In the genomic region with DNA sequence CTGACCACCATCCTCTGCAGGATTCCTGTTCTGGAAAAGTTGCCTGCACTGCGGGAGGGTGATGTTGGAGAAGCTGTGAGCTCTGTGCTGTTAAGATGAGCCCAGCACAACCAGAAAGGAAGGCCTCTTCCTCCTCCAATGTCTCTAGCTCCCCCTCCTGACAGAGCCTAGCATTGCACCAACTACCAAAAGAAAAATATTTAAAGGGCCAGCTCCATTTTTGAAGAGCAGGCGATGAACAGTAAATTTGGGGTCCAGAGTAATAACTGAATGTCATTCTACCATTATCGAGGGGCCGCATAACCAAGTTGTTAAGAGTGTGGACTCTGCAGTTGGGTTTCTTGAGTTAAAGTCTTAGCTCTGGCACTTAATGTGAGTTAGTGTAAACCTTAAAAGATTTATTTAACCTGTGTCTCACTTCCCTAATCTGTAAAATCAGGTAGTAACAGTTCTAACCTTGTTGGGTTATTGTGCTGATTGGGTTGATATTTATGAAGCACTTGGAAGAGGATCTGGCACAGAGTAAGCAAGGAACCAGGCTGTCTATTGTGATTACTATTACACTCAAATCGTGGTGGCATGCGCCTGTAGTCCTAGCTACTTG, we compare ENCODE assay signal across 8 cellular contexts. TPM values are rescaled to one million over a fixed set of nuclear protein-coding genes. Genes with fewer than 3 reads are reported as not detected.
DNase-seq lines count a peak whose midpoint lies in the region; ATAC-seq, FAIRE-seq and TF ChIP-seq lines count a peak whose summit lies in the region.

No MANE protein-coding gene starts in this region.

- TF ChIP-seq CTCF in KMS-11 (conservative IDR thresholded peaks at IDR 0.05; ENCODE audit: low read depth, low read length) (peak; percentile 93), RWPE2 (IDR thresholded peaks at IDR 0.05; ENCODE audit: poor library complexity, severe bottlenecking) (peak; percentile 95), ovary (IDR thresholded peaks at IDR 0.05) (peak; percentile 68 to 82 (median 82)), tibial artery (IDR thresholded peaks at IDR 0.05) (peak; percentile 78 to 79)

- 29 to 34% (median 32%) methylated on average over 6 of the region's 6 CpGs for WGBS in ovary, 3 donors

- TF ChIP-seq POLR2A in ovary (IDR thresholded peaks at IDR 0.05), result peak; percentile 8

- intact Hi-C loops in ovary (cut with DNase I), result loop anchor here (2.0 to 10.0 kb wide), 5 partner anchors 61 to 249 kb away; no protein-coding TSS in a partner anchor
- intact Hi-C loops in tibial artery (cut with DNase I; ENCODE audit: low total_unique reads), result loop anchor here (2.0 kb wide), 1 partner anchor 249 kb away; no protein-coding TSS in a partner anchor

- H3K4me2 ChIP-seq in KMS-11, result peak overlapping the region; percentile 23

- no peak for FAIRE-seq in frontal cortex (lab: Jason Lieb, UNC)

- peak overlapping the region; percentile 21; the same call in 1 of the 2 replicates for H2AFZ ChIP-seq in KMS-11 (ENCODE audit: low read depth)

- no peaks in the 10 kb centered on the region for H3K9me3 ChIP-seq in RWPE2 (ENCODE audit: severe bottlenecking)
- H3K9me3 ChIP-seq in ovary, result no peaks in the 10 kb centered on the region
- H3K9me3 ChIP-seq in tibial artery, result no peaks in the 10 kb centered on the region

- H3K27ac ChIP-seq in KMS-11 (no peak overlapping the region), RWPE2 (ENCODE audit: poor library complexity, severe bottlenecking) (no peak overlapping the region), ovary (peak overlapping the region in 1 of 2 donors; percentile 41), tibial artery (no peak overlapping the region)

- H3K36me3 ChIP-seq in KMS-11 (ENCODE audit: insufficient read depth) (no peaks in the 10 kb centered on the region), RWPE2 (ENCODE audit: low read depth) (no peaks in the 10 kb centered on the region), ovary (no peaks in the 10 kb centered on the region), tibial artery (no peaks in the 10 kb centered on the region)

- peak; percentile 70 for ATAC-seq in GM19452 (IDR thresholded peaks at IDR 0.05; ENCODE audit: unreplicated experiment)
- ATAC-seq in RWPE2 (ENCODE audit: low read depth), result 0 out of 3 replicates have a peak, but pooled peaks have one; percentile 42

- no peaks in the 10 kb centered on the region for H4K20me1 ChIP-seq in KMS-11 (ENCODE audit: insufficient read depth)

- no peaks in the 10 kb centered on the region for H3K27me3 ChIP-seq in KMS-11 (ENCODE audit: insufficient read depth, low read depth)
- no peaks in the 10 kb centered on the region for H3K27me3 ChIP-seq in RWPE2 (ENCODE audit: insufficient read depth, poor library complexity, severe bottlenecking)
- no peaks in the 10 kb centered on the region for H3K27me3 ChIP-seq in ovary
- no peaks in the 10 kb centered on the region for H3K27me3 ChIP-seq in tibial artery

- H3K4me3 ChIP-seq in KMS-11 (IDR thresholded peaks at IDR 0.05; ENCODE audit: insufficient read depth, low read depth, low read length) (no peak overlapping the region), RWPE2 (ENCODE audit: severe bottlenecking) (no peak overlapping the region), ovary (no peak overlapping the region), tibial artery (no peak overlapping the region)

- DNase-seq in C1 segment of cervical spinal cord (lab: John Stamatoyannopoulos, UW) (peak in 11 of 14 donors; percentile 3 to 65 (median 42)), RWPE2 (ENCODE audit: low spot score) (no peak), frontal cortex (ENCODE audit: low spot score in 2 of 2) (peak; percentile 33 to 72), ovary (peak; percentile 70 to 86 (median 78)), tibial artery (peak; percentile 79 to 86)
- peak; percentile 62 for DNase-seq in activated effector memory CD4-positive, alpha-beta T cell treated with Interleukin-2 at 50 U/mL for 16 hours

- H3K9ac ChIP-seq in KMS-11, result no peak overlapping the region

- H3K4me1 ChIP-seq in KMS-11 (ENCODE audit: low read depth, poor library complexity, severe bottlenecking) (peaks cover 15% of the 10 kb centered on the region), RWPE2 (ENCODE audit: insufficient read depth, poor library complexity, severe bottlenecking) (no peaks in the 10 kb centered on the region), ovary (ENCODE audit: insufficient read depth) (peaks cover 1% of the 10 kb centered on the region), tibial artery (peaks cover 0 to 2% (median 0%) of the 10 kb centered on the region in 4 donors)

- TF ChIP-seq EP300 in ovary (IDR thresholded peaks at IDR 0.05), result no peak

- no peaks in the 10 kb centered on the region for H3K79me2 ChIP-seq in KMS-11 (ENCODE audit: insufficient read depth, low read depth)

RNA-seq across cellular contexts. Expression of a gene that starts 3.9 kb away (rescaled TPM):
- total RNA-seq in frontal cortex (not detected), ovary (not detected)
- not detected for polyA plus RNA-seq in ovary

RNA-seq across cellular contexts. Expression of a gene that starts 28.3 kb away (rescaled TPM):
- total RNA-seq in frontal cortex, result not detected
- not detected for total RNA-seq in ovary
- polyA plus RNA-seq in ovary, result not detected

RNA-seq across cellular contexts. Expression of a gene that starts 42.6 kb away (rescaled TPM):
- total RNA-seq in frontal cortex, result 16.7 TPM
- total RNA-seq in ovary, result 10 to 100 TPM in 5 of 7 donors, 1 to 10 TPM in 2; 6.4 to 39.6 (median 16.0) TPM
- polyA plus RNA-seq in ovary, result 10 to 100 TPM in 1 of 2 donors, 1 to 10 TPM in 1; 8.2 to 22.5 TPM
